20 cellular contexts compared by ENCODE assay signal in the genomic region with DNA sequence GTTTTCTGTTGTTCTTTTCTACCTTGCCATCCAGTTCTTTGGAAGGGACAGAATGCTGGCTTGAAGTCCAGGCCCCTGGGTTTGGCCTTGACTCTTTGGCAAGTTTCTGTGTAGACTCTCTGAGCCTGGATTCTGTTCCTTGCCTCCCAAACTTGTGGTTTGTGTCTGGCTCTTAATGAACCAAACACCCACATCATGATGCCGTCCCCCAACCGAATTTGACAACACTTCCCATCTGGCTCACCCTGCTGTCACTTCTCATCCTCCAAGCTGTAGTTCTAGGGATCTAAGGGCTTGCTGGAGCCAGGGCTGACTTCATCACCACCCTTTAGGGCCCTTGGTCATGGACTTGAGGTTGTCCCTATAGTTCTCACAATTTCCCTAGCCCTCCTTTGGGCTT.
"Had no signal": no experiment of that assay in that cellular context is flagged by ENCODE, and none has a peak within 500 bp of the region (broad histone marks: within the 10 kb centered on the region; RNA-seq: fewer than 3 reads in every experiment).

No MANE protein-coding gene starts in this region.

- H3K27ac ChIP-seq: lower lobe of right lung, neutrophil, parathyroid adenoma, right lobe of liver, thoracic aorta, tibial nerve, upper lobe of left lung had no signal

- H3K4me3 ChIP-seq: lower lobe of right lung, right lobe of liver, thoracic aorta, tibial nerve, upper lobe of left lung had no signal

- H3K9me3 ChIP-seq: lower lobe of right lung, neutrophil, right lobe of liver, thoracic aorta, tibial nerve, upper lobe of left lung had no signal

- H3K27ac Mint-ChIP-seq: effector memory CD8-positive, alpha-beta T cell; memory B cell; natural killer cell; progenitor cell of endocrine pancreas; stimulated activated naive B cell treated with anti-CD40 and anti-IgM and Interleukin-4, amounts not matched to agents 10 μg/mL and 1 μg/mL and 100 μg/mL, for 72 hours; stimulated activated naive CD8-positive, alpha-beta T cell treated with anti-CD3 and anti-CD28 coated beads, Interleukin-15, Interleukin-2, amounts not matched to agents 100 ng/mL and 50 ng/mL, for 24 hours had no signal

- H3K4me3 Mint-ChIP-seq: effector memory CD8-positive, alpha-beta T cell; memory B cell; natural killer cell; stimulated activated naive B cell treated with anti-CD40 and anti-IgM and Interleukin-4, amounts not matched to agents 10 μg/mL and 1 μg/mL and 100 μg/mL, for 72 hours; stimulated activated naive CD8-positive, alpha-beta T cell treated with anti-CD3 and anti-CD28 coated beads, Interleukin-15, Interleukin-2, amounts not matched to agents 100 ng/mL and 50 ng/mL, for 24 hours had no signal

- DNase-seq: cortex of kidney; effector memory CD8-positive, alpha-beta T cell; erythroblast; head of caudate nucleus; left ventricle myocardium superior; lower lobe of right lung; natural killer cell; right lobe of liver; small intestine; stimulated activated CD4-positive, alpha-beta T cell treated with anti-CD3 and anti-CD28 coated beads, Interleukin-15, amount 100 ng/mL, for 24 hours; stimulated activated CD4-positive, alpha-beta T cell treated with anti-CD3 and anti-CD28 coated beads, Interleukin-2, amount 100 ng/mL, for 48 hours; stimulated activated naive B cell treated with anti-CD40 and anti-IgM and Interleukin-4, amounts not matched to agents 10 μg/mL and 1 μg/mL and 100 μg/mL, for 72 hours; upper lobe of left lung had no signal

- ATAC-seq: effector memory CD8-positive, alpha-beta T cell; left ventricle myocardium superior; lower lobe of right lung; natural killer cell; right lobe of liver; stimulated activated naive B cell treated with anti-CD40 and anti-IgM and Interleukin-4, amounts not matched to agents 10 μg/mL and 1 μg/mL and 100 μg/mL, for 72 hours had no signal

- H3K36me3 ChIP-seq: lower lobe of right lung, neutrophil, right lobe of liver, thoracic aorta, tibial nerve, upper lobe of left lung had no signal

- H3K4me1 Mint-ChIP-seq: memory B cell; natural killer cell; stimulated activated naive B cell treated with anti-CD40 and anti-IgM and Interleukin-4, amounts not matched to agents 10 μg/mL and 1 μg/mL and 100 μg/mL, for 72 hours had no signal

- H3K9me3 Mint-ChIP-seq: stimulated activated naive CD8-positive, alpha-beta T cell treated with anti-CD3 and anti-CD28 coated beads, Interleukin-15, Interleukin-2, amounts not matched to agents 100 ng/mL and 50 ng/mL, for 24 hours had no signal

- H3K4me1 ChIP-seq: lower lobe of right lung, parathyroid adenoma, right lobe of liver, tibial nerve, upper lobe of left lung had no signal

- H3K36me3 Mint-ChIP-seq: memory B cell; natural killer cell; stimulated activated naive B cell treated with anti-CD40 and anti-IgM and Interleukin-4, amounts not matched to agents 10 μg/mL and 1 μg/mL and 100 μg/mL, for 72 hours had no signal

- H3K27me3 ChIP-seq: neutrophil, right lobe of liver, tibial nerve, upper lobe of left lung had no signal

- H3K27me3 Mint-ChIP-seq: effector memory CD8-positive, alpha-beta T cell; stimulated activated naive B cell treated with anti-CD40 and anti-IgM and Interleukin-4, amounts not matched to agents 10 μg/mL and 1 μg/mL and 100 μg/mL, for 72 hours; stimulated activated naive CD8-positive, alpha-beta T cell treated with anti-CD3 and anti-CD28 coated beads, Interleukin-15, Interleukin-2, amounts not matched to agents 100 ng/mL and 50 ng/mL, for 24 hours had no signal
